ENCODE assay signal across 18 cellular contexts in genomic region chr10:43691503-43691902, GRCh38. TPM values are rescaled to one million over a fixed set of nuclear protein-coding genes. Genes with fewer than 3 reads are reported as not detected.
DNase-seq lines count a peak whose midpoint lies in the region; TF ChIP-seq lines count a peak whose summit lies in the region.
"Had no signal": no experiment of that assay in that cellular context is flagged by ENCODE, and none has a peak within 500 bp of the region (broad histone marks: within the 10 kb centered on the region; RNA-seq: fewer than 3 reads in every experiment).

No MANE protein-coding gene starts in this region.

- H3K4me3 ChIP-seq in astrocyte of the spinal cord (ENCODE audit: low read depth, low read length) (no peak overlapping the region), osteoblast (ENCODE audit: insufficient read depth, low read length) (no peak overlapping the region)
- H3K4me3 ChIP-seq: PC-9, uterus had no signal

- H3K27ac ChIP-seq in osteoblast (ENCODE audit: low read depth, low read length), result peak overlapping the region; percentile 82
- H3K27ac ChIP-seq: PC-9, uterus had no signal

- peaks cover 24% of the 10 kb centered on the region for H3K4me1 ChIP-seq in osteoblast (ENCODE audit: insufficient read depth, low read length)
- H3K4me1 ChIP-seq: uterus had no signal

- no peak overlapping the region for H2AFZ ChIP-seq in osteoblast (ENCODE audit: low read length)
- H2AFZ ChIP-seq: PC-9 had no signal

- no peaks in the 10 kb centered on the region for H3K79me2 ChIP-seq in osteoblast (ENCODE audit: insufficient read depth, low read length)

- no peaks in the 10 kb centered on the region for H3K27me3 ChIP-seq in osteoblast (ENCODE audit: insufficient read depth, low read length)
- H3K27me3 ChIP-seq: uterus had no signal

- H4K20me1 ChIP-seq in osteoblast (ENCODE audit: insufficient read depth, low read length), result no peaks in the 10 kb centered on the region

- H3K9me3 ChIP-seq in osteoblast (ENCODE audit: low read depth, low read length), result no peaks in the 10 kb centered on the region
- H3K9me3 ChIP-seq: uterus had no signal

- peak; percentile 13 for TF ChIP-seq CTCF in astrocyte of the spinal cord (IDR thresholded peaks at IDR 0.05; ENCODE audit: low read depth, low read length)
- TF ChIP-seq CTCF in osteoblast (IDR thresholded peaks at IDR 0.05; ENCODE audit: extremely low read depth, low read depth, low read length), result peak; percentile 32

- no peaks in the 10 kb centered on the region for H3K36me3 ChIP-seq in osteoblast (ENCODE audit: insufficient read depth, low read length)
- H3K36me3 ChIP-seq: uterus had no signal

- no peak overlapping the region for H3K4me2 ChIP-seq in osteoblast (ENCODE audit: insufficient read depth, low read length)
- H3K4me2 ChIP-seq: PC-9 had no signal

- in situ Hi-C loops in astrocyte of the spinal cord (cut with HindIII; ENCODE audit: low sequenced_read_pairs), result no loop called here

- DNase-seq in Daoy (ENCODE audit: low read depth) (peak; percentile 26), HS-27A (ENCODE audit: low read depth) (peak; percentile 3), astrocyte of the spinal cord (ENCODE audit: low read depth, low spot score) (no peak), osteoblast (ENCODE audit: insufficient read length, low spot score, missing footprints) (peak; percentile 92), NCI-H1048 (lab: John Stamatoyannopoulos, UW) (no peak), mesenteric fat pad (ENCODE audit: low spot score) (no peak)
- no peak for DNase-seq in activated CD4-positive, alpha-beta T cell treated with anti-CD3 and anti-CD28 coated beads, Interleukin-2, amount 50 U/mL, for 4 hours
- DNase-seq: activated B cell treated with CpG ODN at 0.5 μM for 24 hours; CD8-positive, alpha-beta T cell; GF-D8; glutamatergic neuron; KG1; NCI-H2029 treated with DMSO at 0.1 percent for 48 hours; NCI-H526 treated with DMSO at 0.1 percent for 48 hours; occipital lobe; PC-9; stimulated activated naive CD8-positive, alpha-beta T cell treated with anti-CD3 and anti-CD28 coated beads, Interleukin-15, Interleukin-2, amounts not matched to agents 100 U/mL and 50 U/mL, for 24 hours; uterus had no signal

RNA-seq across cellular contexts. Expression of gene ZNF32, which starts 42.8 kb away (rescaled TPM):
- total RNA-seq in Daoy (2014; rRNA removed; shearing (Covaris generic)), result 16.5 and 23.5 TPM in 2 replicates
- 34.7 and 36.2 TPM in 2 replicates for total RNA-seq in osteoblast
- 35.1 TPM for total RNA-seq in mesenteric fat pad

Comparison
In these comparisons a context has a peak if more than half of its experiments do, and no peak if none do; other contexts are left out.
1. DNase-seq: peak in Daoy (single experiment), HS-27A (single experiment) and osteoblast (single experiment); none in astrocyte of the spinal cord (single experiment), activated CD4-positive, alpha-beta T cell treated with anti-CD3 and anti-CD28 coated beads, Interleukin-2, amount 50 U/mL, for 4 hours (0 of 2), NCI-H1048 (single experiment) and mesenteric fat pad (single experiment).